In genomic region chr11:6389921-6390717, GRCh38 we compare ENCODE assay signal across 8 cellular contexts. TPM values are rescaled to one million over a fixed set of nuclear protein-coding genes. Genes with fewer than 3 reads are reported as not detected.
A peak's percentile ranks its signal among the peaks of the same experiment; 100 is the strongest.
DNase-seq lines count a peak whose midpoint lies in the region; ATAC-seq and TF ChIP-seq lines count a peak whose summit lies in the region.

SMPD1 (plus strand) TSS chr11:6390474; CDS start chr11:6390599, 125 bp downstream.

- H3K4me1 ChIP-seq in prostate gland (replicated peaks): no peaks in the 10 kb centered on the region

- no peaks in the 10 kb centered on the region for H3K36me3 ChIP-seq in prostate gland

- H3K27me3 ChIP-seq in prostate gland (replicated peaks; ENCODE audit: insufficient read depth): no peaks in the 10 kb centered on the region

- WGBS in prostate gland: under 1% methylated on average over 40 of the region's 62 CpGs

- peak; percentile 83 for TF ChIP-seq POLR2A in prostate gland (IDR thresholded peaks at IDR 0.05)

- DNase-seq in NCI-H146 (lab: John Stamatoyannopoulos, UW) (peak; percentile 97), T-helper 2 cell (peak; percentile 85 to 96 (median 92)), left ventricle myocardium superior (peak; percentile 97), prostate gland (ENCODE audit: low spot score) (peak; percentile 93), ureter (ENCODE audit: low spot score) (peak; percentile 94)

- H3K4me3 ChIP-seq in prostate gland: peak within 1 kb of the TSS; percentile 66 to 85

- H3K9me3 ChIP-seq in prostate gland: no peaks in the 10 kb centered on the region

- H3K27ac ChIP-seq in angular gyrus (ENCODE audit: low read depth, low read length) (peak within 1 kb of the TSS; percentile 98), prostate gland (peak within 1 kb of the TSS; percentile 82 to 92)

- intact Hi-C loops in left ventricle myocardium superior (cut with micrococcal nuclease) (loop anchor here (10.0 kb wide), 1 partner anchor 315 kb away; no protein-coding TSS in a partner anchor), prostate gland (cut with DNase I) (no loop called here)

- no peak for TF ChIP-seq CTCF in prostate gland (IDR thresholded peaks at IDR 0.05)

- peak; percentile 97 for ATAC-seq in GM18498 (IDR thresholded peaks at IDR 0.05; ENCODE audit: unreplicated experiment)
- peak; percentile 95 for ATAC-seq in HG02870 (IDR thresholded peaks at IDR 0.05; ENCODE audit: unreplicated experiment)
- ATAC-seq in left ventricle myocardium superior: peak; percentile 98

RNA-seq across cellular contexts. Expression of gene SMPD1, which starts in this region (rescaled TPM):
- 60.9 TPM for total RNA-seq in left ventricle myocardium superior
- 10 to 100 TPM; 51.7 to 59.2 TPM for total RNA-seq in prostate gland
- total RNA-seq in ureter: 32.9 TPM

Comparison
In these comparisons a context has a peak if more than half of its experiments do, and no peak if none do; other contexts are left out.
1. Peak in every context shown above with its lines: DNase-seq, ATAC-seq, H3K4me3 ChIP-seq and H3K27ac ChIP-seq.